40 cellular contexts compared by ENCODE assay signal in genomic region chr7:42534441-42534840, GRCh38.
"Had no signal": no experiment of that assay in that cellular context is flagged by ENCODE, and none has a peak within 500 bp of the region (broad histone marks: within the 10 kb centered on the region; RNA-seq: fewer than 3 reads in every experiment).

No MANE protein-coding gene starts in this region.

- H3K36me3 Mint-ChIP-seq: activated naive CD4-positive, alpha-beta T cell treated with anti-CD3 and anti-CD28 coated beads, Interleukin-2, amount 10 ng/mL, durations not matched to agents 7 days and 5 days; activated naive CD4-positive, alpha-beta T cell treated with anti-CD3 and anti-CD28 coated beads, Interleukin-2, amount 50 U/mL, for 24 hours; activated naive CD8-positive, alpha-beta T cell; activated naive CD8-positive, alpha-beta T cell treated with anti-CD3 and anti-CD28 coated beads for 36 hours; activated naive CD8-positive, alpha-beta T cell treated with anti-CD3 and anti-CD28 coated beads, Interleukin-2, amount 10 ng/mL, durations not matched to agents 7 days and 5 days; brain had no signal

- H3K27ac Mint-ChIP-seq: activated naive CD4-positive, alpha-beta T cell treated with anti-CD3 and anti-CD28 coated beads for 36 hours; activated naive CD4-positive, alpha-beta T cell treated with anti-CD3 and anti-CD28 coated beads, Interleukin-2, amount 10 ng/mL, durations not matched to agents 7 days and 5 days; activated naive CD4-positive, alpha-beta T cell treated with anti-CD3 and anti-CD28 coated beads, Interleukin-2, amount 50 U/mL, for 24 hours; activated naive CD4-positive, alpha-beta T cell treated with anti-CD3 and anti-CD28 coated beads, Interleukin-2, amount 50 U/mL, for 72 hours; activated naive CD8-positive, alpha-beta T cell; activated naive CD8-positive, alpha-beta T cell treated with anti-CD3 and anti-CD28 coated beads for 36 hours; activated naive CD8-positive, alpha-beta T cell treated with anti-CD3 and anti-CD28 coated beads, Interleukin-2, amount 10 ng/mL, durations not matched to agents 7 days and 5 days; activated naive CD8-positive, alpha-beta T cell treated with anti-CD3 and anti-CD28 coated beads, Interleukin-2, amount 50 U/mL, for 24 hours; activated T-cell treated with anti-CD3 and anti-CD28 coated beads, Interleukin-2, amount 50 U/mL, for 24 hours; activated T-cell treated with anti-CD3 and anti-CD28 coated beads, Interleukin-2, amount 50 U/mL, for 72 hours; activated T-helper 1 cell treated with anti-CD3 and anti-CD28 coated beads, Interleukin-12 subunit alpha, Interleukin-12 subunit beta, Interleukin-2, Interleukin-4 antibody, amounts not matched to agents 30 ng/mL and 10 ng/mL and 1 ng/mL, durations not matched to agents 14 hours and 24 hours and 36 hours; activated T-helper 17 cell treated with anti-CD3 and anti-CD28 coated beads, Interleukin-2, amount 50 U/mL, for 72 hours; activated T-helper 2 cell treated with anti-CD3 and anti-CD28 coated beads, Interferon-gamma antibody, Interleukin-2, Interleukin-4, amounts not matched to agents 10 μg/mL and 5 μg/mL and 100 μg/mL, durations not matched to agents 14 hours and 24 hours and 36 hours; brain had no signal

- ATAC-seq: activated naive CD4-positive, alpha-beta T cell treated with anti-CD3 and anti-CD28 coated beads, Interleukin-2, amount 50 U/mL, for 72 hours; activated naive CD8-positive, alpha-beta T cell treated with anti-CD3 and anti-CD28 coated beads, Interleukin-2, amount 50 U/mL, for 24 hours; activated T-cell treated with anti-CD3 and anti-CD28 coated beads, Interleukin-2, amount 50 U/mL, for 4 hours; activated T-cell treated with anti-CD3 and anti-CD28 coated beads, Interleukin-2, amount 50 U/mL, for 72 hours; activated T-helper 17 cell treated with anti-CD3 and anti-CD28 coated beads, Interleukin-2, amount 50 U/mL, for 72 hours; body of pancreas had no signal

- H3K4me3 Mint-ChIP-seq: activated naive CD4-positive, alpha-beta T cell treated with anti-CD3 and anti-CD28 coated beads for 36 hours; activated naive CD4-positive, alpha-beta T cell treated with anti-CD3 and anti-CD28 coated beads, Interleukin-2, amount 10 ng/mL, durations not matched to agents 7 days and 5 days; activated naive CD4-positive, alpha-beta T cell treated with anti-CD3 and anti-CD28 coated beads, Interleukin-2, amount 50 U/mL, for 24 hours; activated naive CD8-positive, alpha-beta T cell; activated naive CD8-positive, alpha-beta T cell treated with anti-CD3 and anti-CD28 coated beads for 36 hours; activated naive CD8-positive, alpha-beta T cell treated with anti-CD3 and anti-CD28 coated beads, Interleukin-2, amount 10 ng/mL, durations not matched to agents 7 days and 5 days; activated naive CD8-positive, alpha-beta T cell treated with anti-CD3 and anti-CD28 coated beads, Interleukin-2, amount 50 U/mL, for 24 hours; activated T-cell treated with anti-CD3 and anti-CD28 coated beads, Interleukin-2, amount 50 U/mL, for 24 hours; activated T-cell treated with anti-CD3 and anti-CD28 coated beads, Interleukin-2, amount 50 U/mL, for 4 hours; activated T-cell treated with anti-CD3 and anti-CD28 coated beads, Interleukin-2, amount 50 U/mL, for 72 hours; activated T-helper 1 cell treated with anti-CD3 and anti-CD28 coated beads, Interleukin-12 subunit alpha, Interleukin-12 subunit beta, Interleukin-2, Interleukin-4 antibody, amounts not matched to agents 30 ng/mL and 10 ng/mL and 1 ng/mL, durations not matched to agents 14 hours and 24 hours and 36 hours; activated T-helper 17 cell treated with anti-CD3 and anti-CD28 coated beads, Interleukin-2, amount 50 U/mL, for 72 hours; brain; central memory CD8-positive, alpha-beta T cell had no signal

- FAIRE-seq: astrocyte, bronchial epithelial cell had no signal

- H3K27me3 ChIP-seq: adrenal gland, ascending aorta, body of pancreas, brain microvascular endothelial cell, breast epithelium, cardiac muscle cell had no signal

- H3K36me3 ChIP-seq: adrenal gland, ascending aorta, brain microvascular endothelial cell, breast epithelium, cardiac muscle cell had no signal

- H3K27me3 Mint-ChIP-seq: activated naive CD4-positive, alpha-beta T cell treated with anti-CD3 and anti-CD28 coated beads, Interleukin-2, amount 10 ng/mL, durations not matched to agents 7 days and 5 days; activated naive CD4-positive, alpha-beta T cell treated with anti-CD3 and anti-CD28 coated beads, Interleukin-2, amount 50 U/mL, for 24 hours; activated naive CD8-positive, alpha-beta T cell; activated naive CD8-positive, alpha-beta T cell treated with anti-CD3 and anti-CD28 coated beads for 36 hours; activated naive CD8-positive, alpha-beta T cell treated with anti-CD3 and anti-CD28 coated beads, Interleukin-2, amount 10 ng/mL, durations not matched to agents 7 days and 5 days; activated naive CD8-positive, alpha-beta T cell treated with anti-CD3 and anti-CD28 coated beads, Interleukin-2, amount 50 U/mL, for 24 hours; activated T-cell treated with anti-CD3 and anti-CD28 coated beads, Interleukin-2, amount 50 U/mL, for 24 hours; central memory CD8-positive, alpha-beta T cell had no signal

- DNase-seq: activated effector memory CD4-positive, alpha-beta T cell treated with anti-CD3 and anti-CD28 coated beads, Interleukin-2, amount 50 U/mL, for 16 hours; activated effector memory CD4-positive, alpha-beta T cell treated with Interleukin-2 at 50 U/mL for 16 hours; activated gamma-delta T cell; activated gamma-delta T cell treated with Interleukin-2 at 50 U/mL for 16 hours; activated naive CD4-positive, alpha-beta T cell; activated naive CD4-positive, alpha-beta T cell treated with anti-CD3 and anti-CD28 coated beads for 36 hours; activated naive CD4-positive, alpha-beta T cell treated with anti-CD3 and anti-CD28 coated beads, Interleukin-2, amount 10 ng/mL, durations not matched to agents 7 days and 5 days; activated naive CD4-positive, alpha-beta T cell treated with anti-CD3 and anti-CD28 coated beads, Interleukin-2, amount 50 U/mL, for 16 hours; activated naive CD4-positive, alpha-beta T cell treated with Interleukin-2 at 50 U/mL for 16 hours; activated naive CD8-positive, alpha-beta T cell treated with anti-CD3 and anti-CD28 coated beads for 36 hours; activated naive CD8-positive, alpha-beta T cell treated with anti-CD3 and anti-CD28 coated beads, Interleukin-2, amount 10 ng/mL, durations not matched to agents 7 days and 5 days; activated naive CD8-positive, alpha-beta T cell treated with anti-CD3 and anti-CD28 coated beads, Interleukin-2, amount 50 U/mL, for 24 hours; activated T-cell treated with anti-CD3 and anti-CD28 coated beads, Interleukin-2, amount 50 U/mL, for 1 hour; activated T-cell treated with anti-CD3 and anti-CD28 coated beads, Interleukin-2, amount 50 U/mL, for 24 hours; activated T-cell treated with anti-CD3 and anti-CD28 coated beads, Interleukin-2, amount 50 U/mL, for 4 hours; activated T-cell treated with anti-CD3 and anti-CD28 coated beads, Interleukin-2, amount 50 U/mL, for 48 hours; activated T-cell treated with anti-CD3 and anti-CD28 coated beads, Interleukin-2, amount 50 U/mL, for 72 hours; adrenal gland; amniotic stem cell; amygdala; anterior cingulate cortex; aorta; body of pancreas; brain microvascular endothelial cell; caudate nucleus; central memory CD4-positive, alpha-beta T cell; cerebellar nuclear complex had no signal

- H3K9me3 ChIP-seq: adrenal gland, body of pancreas had no signal

- H3K4me1 Mint-ChIP-seq: activated naive CD4-positive, alpha-beta T cell treated with anti-CD3 and anti-CD28 coated beads, Interleukin-2, amount 10 ng/mL, durations not matched to agents 7 days and 5 days; activated naive CD4-positive, alpha-beta T cell treated with anti-CD3 and anti-CD28 coated beads, Interleukin-2, amount 50 U/mL, for 24 hours; activated naive CD8-positive, alpha-beta T cell treated with anti-CD3 and anti-CD28 coated beads for 36 hours; activated naive CD8-positive, alpha-beta T cell treated with anti-CD3 and anti-CD28 coated beads, Interleukin-2, amount 10 ng/mL, durations not matched to agents 7 days and 5 days; activated naive CD8-positive, alpha-beta T cell treated with anti-CD3 and anti-CD28 coated beads, Interleukin-2, amount 50 U/mL, for 24 hours; activated T-helper 17 cell treated with anti-CD3 and anti-CD28 coated beads, Interleukin-2, amount 50 U/mL, for 72 hours; brain; central memory CD8-positive, alpha-beta T cell had no signal

- H3K4me1 ChIP-seq: adrenal gland, ascending aorta, body of pancreas, breast epithelium had no signal

- H3K27ac ChIP-seq: adrenal gland, ascending aorta, body of pancreas, brain microvascular endothelial cell, breast epithelium, cardiac muscle cell had no signal

- H3K4me3 ChIP-seq: adrenal gland, ascending aorta, body of pancreas, breast epithelium, cardiac muscle cell had no signal
